In genomic region chr2:189561371-189561948, GRCh38 we compare ENCODE assay signal across 32 cellular contexts. TPM values are rescaled to one million over a fixed set of nuclear protein-coding genes. Genes with fewer than 3 reads are reported as not detected.
A peak's percentile ranks its signal among the peaks of the same experiment; 100 is the strongest.
DNase-seq lines count a peak whose midpoint lies in the region; ATAC-seq and TF ChIP-seq lines count a peak whose summit lies in the region.
"Had no signal": no experiment of that assay in that cellular context is flagged by ENCODE, and none has a peak within 500 bp of the region (broad histone marks: within the 10 kb centered on the region; RNA-seq: fewer than 3 reads in every experiment).

No MANE protein-coding gene starts in this region.

- H3K27ac ChIP-seq in left ventricle myocardium inferior (replicated peaks) (peak overlapping the region; percentile 66), liver (ENCODE audit: low read depth in 1 of 2, low read length in 2 of 2) (peak overlapping the region; percentile 17 to 19), rectal smooth muscle tissue (ENCODE audit: low read depth, low read length) (peak overlapping the region; percentile 17), body of pancreas (no peak overlapping the region)
- H3K27ac ChIP-seq: foreskin keratinocyte, neural progenitor cell, PC-9 had no signal

- TF ChIP-seq POLR2A in body of pancreas (IDR thresholded peaks at IDR 0.05) = no peak

- no peak for TF ChIP-seq RAD21 in liver (IDR thresholded peaks at IDR 0.05)

- peaks cover 52% of the 10 kb centered on the region for H3K36me3 ChIP-seq in left ventricle myocardium inferior
- H3K36me3 ChIP-seq in liver (ENCODE audit: control insufficient read depth in 4 of 4, insufficient read depth in 3 of 4, low read depth in 1 of 4, low read length in 3 of 4) = peaks cover 12 to 30% (median 19%) of the 10 kb centered on the region in 4 donors
- H3K36me3 ChIP-seq in rectal smooth muscle tissue (ENCODE audit: control insufficient read depth, insufficient read depth, low read length) = peaks cover 13% of the 10 kb centered on the region
- peaks cover 0 to 21% of the 10 kb centered on the region in 2 donors for H3K36me3 ChIP-seq in body of pancreas (replicated peaks in 1 of 2; ENCODE audit: insufficient read depth in 1 of 2, low read depth in 2 of 2)
- H3K36me3 ChIP-seq: neural progenitor cell had no signal

- DNase-seq in left ventricle myocardium inferior (no peak), Right ventricle myocardium inferior (ENCODE audit: missing footprints) (no peak), body of pancreas (no peak), DMS 273 treated with DMSO at 0.1 percent for 48 hours (lab: John Stamatoyannopoulos, UW) (no peak), ureter (ENCODE audit: low spot score) (no peak)
- DNase-seq: activated CD4-positive, alpha-beta memory T cell treated with anti-CD3 and anti-CD28 coated beads for 36 hours; DMS53; effector CD8-positive, alpha-beta T cell; erythroblast; foreskin keratinocyte; GDM1; hippocampal formation; immature natural killer cell; KG1; left ventricle myocardium superior; mucosa of descending colon; NCI-H1417 treated with DMSO at 0.1 percent for 48 hours; NCI-H510A treated with DMSO at 0.1 percent for 48 hours; NK-92 treated with Interleukin-12 subunit alpha and Interleukin-12 subunit beta, amount 100 ng/mL, for 24 hours; PC-9; SHP77 treated with DMSO at 0.1 percent for 48 hours; stimulated activated CD4-positive, alpha-beta T cell treated with anti-CD3 and anti-CD28 coated beads, Interleukin-2, amount 100 ng/mL, for 48 hours; T-cell; testis had no signal

- intact Hi-C loops in left ventricle myocardium inferior (cut with micrococcal nuclease) = no loop called here
- intact Hi-C loops in Right ventricle myocardium inferior (cut with DNase I) = no loop called here
- intact Hi-C loops in body of pancreas (cut with DNase I) = no loop called here

- H3K9me3 ChIP-seq in left ventricle myocardium inferior (replicated peaks) (no peaks in the 10 kb centered on the region), liver (ENCODE audit: control insufficient read depth in 4 of 4, low read length in 3 of 4) (no peaks in the 10 kb centered on the region), body of pancreas (no peaks in the 10 kb centered on the region)
- H3K9me3 ChIP-seq: mucosa of descending colon, testis had no signal

- H3K27me3 ChIP-seq in left ventricle myocardium inferior (ENCODE audit: low read depth) = no peaks in the 10 kb centered on the region
- H3K27me3 ChIP-seq in liver (ENCODE audit: control insufficient read depth in 4 of 4, insufficient read depth in 4 of 4, low read length in 3 of 4) = no peaks in the 10 kb centered on the region
- H3K27me3 ChIP-seq in rectal smooth muscle tissue (ENCODE audit: control insufficient read depth, insufficient read depth, low read length) = no peaks in the 10 kb centered on the region
- no peaks in the 10 kb centered on the region for H3K27me3 ChIP-seq in body of pancreas
- H3K27me3 ChIP-seq: foreskin keratinocyte, neural progenitor cell, testis had no signal

- H3K9ac ChIP-seq in liver (ENCODE audit: low read depth in 1 of 2, low read length in 2 of 2) = no peak overlapping the region
- no peak overlapping the region for H3K9ac ChIP-seq in rectal smooth muscle tissue (ENCODE audit: low read length)
- H3K9ac ChIP-seq: neural progenitor cell had no signal

- WGBS in liver = 49% methylated on average over 4 of the region's 4 CpGs
- WGBS in body of pancreas, 2 donors = 64 to 69% methylated on average over 4 of the region's 4 CpGs

- peak overlapping the region; percentile 26 for H3K4me3 ChIP-seq in left ventricle myocardium inferior
- H3K4me3 ChIP-seq in liver (ENCODE audit: low read depth in 1 of 3, low read length in 3 of 3) = no peak overlapping the region
- no peak overlapping the region for H3K4me3 ChIP-seq in rectal smooth muscle tissue (ENCODE audit: low read length)
- no peak overlapping the region for H3K4me3 ChIP-seq in body of pancreas
- H3K4me3 ChIP-seq: mucosa of descending colon, neural progenitor cell, PC-9, smooth muscle cell, testis had no signal

- no peak for TF ChIP-seq CTCF in left ventricle myocardium inferior (IDR thresholded peaks at IDR 0.05; ENCODE audit: borderline replicate concordance)
- no peak for TF ChIP-seq CTCF in liver (IDR thresholded peaks at IDR 0.05; ENCODE audit: low read depth, low read length, missing input control)
- no peak for TF ChIP-seq CTCF in body of pancreas (IDR thresholded peaks at IDR 0.05)

- H3K4me1 ChIP-seq in left ventricle myocardium inferior = peaks cover 74% of the 10 kb centered on the region
- peaks cover 6 to 68% (median 51%) of the 10 kb centered on the region in 4 donors for H3K4me1 ChIP-seq in liver (ENCODE audit: control insufficient read depth in 4 of 4, insufficient read depth in 4 of 4, low read length in 3 of 4)
- H3K4me1 ChIP-seq in rectal smooth muscle tissue (ENCODE audit: control insufficient read depth, insufficient read depth, low read length) = peaks cover 5% of the 10 kb centered on the region
- peaks cover 9% of the 10 kb centered on the region for H3K4me1 ChIP-seq in body of pancreas
- H3K4me1 ChIP-seq: neural progenitor cell had no signal

- no peak for ATAC-seq in Right ventricle myocardium inferior
- ATAC-seq in body of pancreas = no peak
- ATAC-seq in HG03442 (IDR thresholded peaks at IDR 0.05; ENCODE audit: unreplicated experiment) = no peak
- ATAC-seq: activated CD4-positive, CD25-positive, alpha-beta regulatory T cell treated with anti-CD3 and anti-CD28 coated beads, Interleukin-2, amount 50 U/mL, for 24 hours; activated naive CD4-positive, alpha-beta T cell treated with anti-CD3 and anti-CD28 coated beads, Interleukin-2, amount 50 U/mL, for 72 hours; foreskin keratinocyte; left ventricle myocardium superior; mucosa of descending colon; stimulated activated memory B cell treated with anti-CD40 and anti-IgM and Interleukin-4, amounts not matched to agents 10 μg/mL and 1 μg/mL and 100 μg/mL, for 72 hours; T-cell had no signal

TF ChIP-seq in liver, 16 proteins besides CTCF, POLR2A, EP300 and RAD21 (continues in another document):
- TF ChIP-seq YY1 (IDR thresholded peaks at IDR 0.05) (no peak), MAX (IDR thresholded peaks at IDR 0.05) (no peak), HNF4A (conservative IDR thresholded peaks at IDR 0.05) (no peak), EGR1 (IDR thresholded peaks at IDR 0.05; ENCODE audit: low read depth in 2 of 2) (no peak), HNF4G (IDR thresholded peaks at IDR 0.05) (no peak), NR2F2 (IDR thresholded peaks at IDR 0.05) (no peak), REST (IDR thresholded peaks at IDR 0.05) (no peak), TAF1 (conservative IDR thresholded peaks at IDR 0.05) (no peak), ATF3 (IDR thresholded peaks at IDR 0.05) (no peak), RXRA (IDR thresholded peaks at IDR 0.05) (no peak), JUND (IDR thresholded peaks at IDR 0.05) (no peak), FOXA1 (IDR thresholded peaks at IDR 0.05) (no peak), GABPA (IDR thresholded peaks at IDR 0.05 in 1 of 2, conservative IDR thresholded peaks at IDR 0.05 in 1 of 2) (no peak), SP1 (IDR thresholded peaks at IDR 0.05) (no peak), FOXA2 (IDR thresholded peaks at IDR 0.05) (no peak)

RNA-seq across cellular contexts. Expression of gene SLC40A1, which starts 19.1 kb away (rescaled TPM):
- total RNA-seq in left ventricle myocardium inferior (44.0 TPM), Right ventricle myocardium inferior (51.0 TPM), liver (100 to 1,000 TPM; 231 to 572 TPM), body of pancreas (10 to 100 TPM; 30.3 to 61.2 TPM), ureter (39.9 TPM)
- polyA plus RNA-seq in liver = 100 to 1,000 TPM in 1 of 2 donors, 10 to 100 TPM in 1; 97.4 to 105 TPM

Comparison
In these comparisons a context has a peak if more than half of its experiments do, and no peak if none do; other contexts are left out.
1. H3K27ac ChIP-seq: peak in left ventricle myocardium inferior (single experiment), liver (2 of 2) and rectal smooth muscle tissue (single experiment); none in body of pancreas (0 of 4).